ENCODE assay signal across 1 cellular context in genomic region chr10:128316925-128317324, GRCh38.
A peak's percentile ranks its signal among the peaks of the same experiment; 100 is the strongest.
TF ChIP-seq lines count a peak whose summit lies in the region.

No MANE protein-coding gene starts in this region.

TF ChIP-seq in WTC11, 78 proteins besides CTCF, POLR2A, EP300 and RAD21 (continued from another document):
- TF ChIP-seq USF1 (CRISPR knock-in tag; IDR thresholded peaks at IDR 0.05), result peak; percentile 69
- no peak for TF ChIP-seq ZMAT4 (CRISPR knock-in tag; IDR thresholded peaks at IDR 0.05)
- TF ChIP-seq CREB1 (CRISPR knock-in tag; IDR thresholded peaks at IDR 0.05), result no peak
- TF ChIP-seq ATF2 (CRISPR knock-in tag; IDR thresholded peaks at IDR 0.05; ENCODE audit: borderline replicate concordance, low read depth), result no peak
- TF ChIP-seq E2F4 (CRISPR knock-in tag; IDR thresholded peaks at IDR 0.05; ENCODE audit: borderline replicate concordance, low read depth), result no peak
- peak; percentile 67 for TF ChIP-seq USF2 (CRISPR knock-in tag; IDR thresholded peaks at IDR 0.05)
- TF ChIP-seq ZNF396 (CRISPR knock-in tag; IDR thresholded peaks at IDR 0.05; ENCODE audit: borderline replicate concordance), result no peak
- TF ChIP-seq E2F5 (CRISPR knock-in tag; IDR thresholded peaks at IDR 0.05), result no peak
- no peak for TF ChIP-seq ZNF281 (CRISPR knock-in tag; IDR thresholded peaks at IDR 0.05)
- no peak for TF ChIP-seq STAT6 (CRISPR knock-in tag; conservative IDR thresholded peaks at IDR 0.05; ENCODE audit: low read depth)
- no peak for TF ChIP-seq RELA (CRISPR knock-in tag; IDR thresholded peaks at IDR 0.05; ENCODE audit: borderline replicate concordance)
